7 cellular contexts compared by ENCODE assay signal in genomic region chr9:128218172-128218517, GRCh38. TPM values are rescaled to one million over a fixed set of nuclear protein-coding genes. Genes with fewer than 3 reads are reported as not detected.
DNase-seq lines count a peak whose midpoint lies in the region; TF ChIP-seq lines count a peak whose summit lies in the region.

No MANE protein-coding gene starts in this region.

- H3K9me3 ChIP-seq in HUES6 (ENCODE audit: control insufficient read depth, insufficient read depth, low read depth, low read length) (no peaks in the 10 kb centered on the region), iPS-20b (ENCODE audit: insufficient read depth, low read depth, low read length) (no peaks in the 10 kb centered on the region), spleen (no peaks in the 10 kb centered on the region)

- H3K27me3 ChIP-seq in HUES6 (ENCODE audit: control insufficient read depth, insufficient read depth, low read length) = no peaks in the 10 kb centered on the region
- no peaks in the 10 kb centered on the region for H3K27me3 ChIP-seq in iPS-20b (ENCODE audit: insufficient read depth, low read length)
- H3K27me3 ChIP-seq in spleen (replicated peaks in 1 of 7) = no peaks in the 10 kb centered on the region

- peaks cover 11% of the 10 kb centered on the region for H3K4me1 Mint-ChIP-seq in activated naive CD8-positive, alpha-beta T cell (ENCODE audit: low read depth)

- 66 to 78% (median 68%) methylated on average over 11 of the region's 11 CpGs for WGBS in spleen, 5 donors

- peak overlapping the region; percentile 84 for H3K4me3 Mint-ChIP-seq in activated naive CD8-positive, alpha-beta T cell

- intact Hi-C loops in spleen (cut with DNase I; ENCODE audit: low total_unique reads) = no loop called here

- DNase-seq in spleen (no peak), NCI-H526 treated with DMSO at 0.1 percent for 48 hours (lab: John Stamatoyannopoulos, UW) (no peak), NCI-H82 treated with DMSO at 0.1 percent for 48 hours (lab: John Stamatoyannopoulos, UW; ENCODE audit: unreplicated experiment) (no peak)
- no peak for DNase-seq in stimulated activated CD4-positive, alpha-beta T cell treated with anti-CD3 and anti-CD28 coated beads, Interleukin-4, amount 100 ng/mL, for 1 hour

- no peaks in the 10 kb centered on the region for H3K9me3 Mint-ChIP-seq in activated naive CD8-positive, alpha-beta T cell (ENCODE audit: low read depth)

- H3K36me3 Mint-ChIP-seq in activated naive CD8-positive, alpha-beta T cell = no peaks in the 10 kb centered on the region

- H3K27ac ChIP-seq in HUES6 (ENCODE audit: low read depth, low read length) (no peak overlapping the region), iPS-20b (ENCODE audit: low read length) (no peak overlapping the region), spleen (peak overlapping the region in 2 of 8 donors; percentile 38 to 46)

- H3K36me3 ChIP-seq in HUES6 (ENCODE audit: control insufficient read depth, insufficient read depth, low read length) = peaks cover 27% of the 10 kb centered on the region
- peaks cover 21% of the 10 kb centered on the region for H3K36me3 ChIP-seq in iPS-20b (ENCODE audit: insufficient read depth, low read depth, low read length)
- H3K36me3 ChIP-seq in spleen = no peaks in the 10 kb centered on the region

- H3K4me3 ChIP-seq in HUES6 (ENCODE audit: low read depth, low read length) (peak overlapping the region; percentile 46), iPS-20b (ENCODE audit: low read length) (peak overlapping the region; percentile 62), spleen (peak overlapping the region in 7 of 8 donors; percentile 30 to 71 (median 38))

- H3K4me1 ChIP-seq in HUES6 (ENCODE audit: control insufficient read depth, insufficient read depth, low read length) (peaks cover 18% of the 10 kb centered on the region; the same call in 1 of the 2 replicates), iPS-20b (ENCODE audit: insufficient read depth, low read length) (peaks cover 3% of the 10 kb centered on the region; the same call in 1 of the 2 replicates), spleen (peaks cover 0 to 18% (median 16%) of the 10 kb centered on the region in 6 donors)

- no peak overlapping the region for H3K9ac ChIP-seq in HUES6 (ENCODE audit: low read length)
- H3K9ac ChIP-seq in iPS-20b (ENCODE audit: low read depth, low read length) = peak overlapping the region; percentile 47; the same call in 1 of the 2 replicates

- TF ChIP-seq POLR2A in spleen (IDR thresholded peaks at IDR 0.05) = no peak

- no peak for TF ChIP-seq CTCF in spleen (IDR thresholded peaks at IDR 0.05 in 8 of 11, conservative IDR thresholded peaks at IDR 0.05 in 3 of 11)

- peak overlapping the region; percentile 67 for H3K27ac Mint-ChIP-seq in activated naive CD8-positive, alpha-beta T cell

- no peaks in the 10 kb centered on the region for H3K27me3 Mint-ChIP-seq in activated naive CD8-positive, alpha-beta T cell

RNA-seq across cellular contexts. Expression of gene DNM1, which starts 15.0 kb away (rescaled TPM):
- total RNA-seq in spleen = 1 to 10 TPM in 6 of 7 donors, under 1 TPM in 1; 0.42 to 3.6 (median 2.1) TPM
- polyA plus RNA-seq in spleen = 1 to 10 TPM; 1.2 to 1.3 (median 1.3) TPM

RNA-seq across cellular contexts. Expression of gene CIZ1, which starts 26.8 kb away (rescaled TPM):
- 10 to 100 TPM; 61.9 to 98.2 (median 89.2) TPM for total RNA-seq in spleen
- polyA plus RNA-seq in spleen = 10 to 100 TPM; 24.7 to 50.0 (median 34.5) TPM

RNA-seq across cellular contexts. Expression of gene GOLGA2, which starts 57.7 kb away (rescaled TPM):
- 10 to 100 TPM; 56.1 to 79.0 (median 68.0) TPM for total RNA-seq in spleen
- polyA plus RNA-seq in spleen = 10 to 100 TPM; 15.5 to 39.4 (median 28.0) TPM

RNA-seq across cellular contexts. Expression of gene SWI5, which starts 57.9 kb away (rescaled TPM):
- total RNA-seq in spleen = 10 to 100 TPM in 6 of 7 donors, 1 to 10 TPM in 1; 8.4 to 19.1 (median 13.6) TPM
- 10 to 100 TPM; 15.6 to 23.4 (median 23.0) TPM for polyA plus RNA-seq in spleen

RNA-seq across cellular contexts. Expression of gene BBLN, which starts 58.1 kb away (rescaled TPM):
- total RNA-seq in spleen = 100 to 1,000 TPM in 3 of 7 donors, 10 to 100 TPM in 4; 43.5 to 220 (median 59.2) TPM
- 100 to 1,000 TPM; 152 to 201 (median 178) TPM for polyA plus RNA-seq in spleen
